In the genomic region with DNA sequence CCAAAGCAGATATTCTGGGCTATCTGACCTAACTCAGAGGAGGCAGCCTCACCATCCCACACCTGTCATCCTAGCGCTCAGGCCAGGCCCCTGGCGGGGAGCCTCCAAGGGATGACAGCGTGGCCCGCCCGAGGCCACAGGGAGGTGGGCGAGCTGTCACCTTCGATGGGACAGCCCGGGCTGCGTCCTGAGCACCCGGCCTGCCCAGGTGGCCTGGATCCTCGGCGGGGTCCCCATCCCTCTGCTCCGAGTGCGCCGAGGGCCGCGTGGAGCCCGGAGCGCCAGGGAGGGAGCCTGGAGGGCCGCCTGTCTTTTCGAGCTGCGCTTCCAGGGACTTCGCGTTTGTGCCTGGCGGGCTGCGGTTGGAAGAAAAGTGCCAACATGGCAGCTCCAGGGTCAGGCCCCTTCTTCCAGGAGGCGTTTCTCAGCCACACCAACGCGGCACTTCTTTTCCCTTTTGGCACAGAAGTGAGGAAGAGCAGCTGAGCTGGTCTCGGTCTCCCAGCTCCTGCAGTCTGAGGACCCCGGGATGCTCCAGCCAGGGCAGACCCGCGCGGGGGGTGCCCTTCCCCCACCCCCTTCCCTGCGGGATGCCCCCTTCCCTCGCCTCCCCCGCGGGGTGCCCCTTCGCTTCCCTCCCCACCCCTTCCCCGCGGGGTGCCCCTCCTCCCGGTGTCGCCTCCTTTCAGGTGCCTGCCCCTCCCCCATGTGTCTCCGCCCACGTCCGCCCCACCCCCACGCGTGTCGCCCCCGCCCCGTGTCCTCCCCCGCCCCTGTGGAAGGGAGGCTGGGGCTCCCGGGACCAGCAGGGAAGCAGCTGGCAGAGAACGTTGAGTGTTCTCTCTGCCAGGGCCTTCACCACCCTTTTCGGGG, we compare ENCODE assay signal across 8 cellular contexts. TPM values are rescaled to one million over a fixed set of nuclear protein-coding genes. Genes with fewer than 3 reads are reported as not detected.
DNase-seq lines count a peak whose midpoint lies in the region; ATAC-seq and TF ChIP-seq lines count a peak whose summit lies in the region.

No MANE protein-coding gene starts in this region.

- intact Hi-C loops in naive thymus-derived CD4-positive, alpha-beta T cell (cut with micrococcal nuclease) = loop anchor here (1.0 to 2.0 kb wide), 4 partner anchors 28 to 254 kb away; a partner anchor contains a TSS
- intact Hi-C loops in upper lobe of right lung (cut with DNase I) = no loop called here

- H3K27ac Mint-ChIP-seq in naive thymus-derived CD4-positive, alpha-beta T cell = peak overlapping the region; percentile 53 to 97 (median 93)

- peaks cover 0 to 20% (median 0%) of the 10 kb centered on the region in 5 donors for H3K27me3 Mint-ChIP-seq in naive thymus-derived CD4-positive, alpha-beta T cell

- DNase-seq in SIG-M5 treated with dmso at 0.1 percent for 504 hours (lab: John Stamatoyannopoulos, UW; ENCODE audit: unreplicated experiment) (peak; percentile 68), SIG-M5 (lab: John Stamatoyannopoulos, UW) (no peak), HT-29 (ENCODE audit: low spot score) (peak; percentile 79), upper lobe of right lung (peak; percentile 91), superior temporal gyrus (ENCODE audit: extremely low spot score) (no peak)
- DNase-seq in activated CD8-positive, alpha-beta memory T cell treated with anti-CD3 and anti-CD28 coated beads, Interleukin-2, amount 50 U/mL, for 4 hours = peak; percentile 49
- peak in 7 of 9 donors; percentile 8 to 45 (median 27) for DNase-seq in naive thymus-derived CD4-positive, alpha-beta T cell

- peaks cover 9 to 25% (median 20%) of the 10 kb centered on the region in 7 donors for H3K4me1 Mint-ChIP-seq in naive thymus-derived CD4-positive, alpha-beta T cell

- POLR2A ChIA-PET in naive thymus-derived CD4-positive, alpha-beta T cell (lab: Charles Lee) = interaction anchor here (1.0 to 1.1 kb wide), 3 partner anchors 9 to 42 kb away, joined by 3 to 10 read pairs (median 4); a partner anchor contains a TSS

- H3K4me3 Mint-ChIP-seq in naive thymus-derived CD4-positive, alpha-beta T cell = peak overlapping the region; percentile 83 to 96 (median 93)

- peak; percentile 72 for ATAC-seq in esophagus mucosa
- ATAC-seq in naive thymus-derived CD4-positive, alpha-beta T cell = peak; percentile 54
- peak; percentile 89 for ATAC-seq in upper lobe of right lung

- CTCF ChIA-PET in naive thymus-derived CD4-positive, alpha-beta T cell (lab: Charles Lee) = interaction anchor here (0.8 kb wide), 1 partner anchor 9 kb away, joined by 3 read pairs; no protein-coding TSS in a partner anchor

- no peaks in the 10 kb centered on the region for H3K36me3 Mint-ChIP-seq in naive thymus-derived CD4-positive, alpha-beta T cell

- H3K4me3 ChIP-seq in naive thymus-derived CD4-positive, alpha-beta T cell (ENCODE audit: low read length) = peak overlapping the region; percentile 71
- peak overlapping the region; percentile 68 for H3K4me3 ChIP-seq in upper lobe of right lung

- no peaks in the 10 kb centered on the region for H3K36me3 ChIP-seq in naive thymus-derived CD4-positive, alpha-beta T cell (ENCODE audit: control insufficient read depth in 2 of 3, insufficient read depth in 3 of 3, low read length in 3 of 3)
- H3K36me3 ChIP-seq in upper lobe of right lung = no peaks in the 10 kb centered on the region

- no peaks in the 10 kb centered on the region for H3K27me3 ChIP-seq in naive thymus-derived CD4-positive, alpha-beta T cell (ENCODE audit: control insufficient read depth in 2 of 2, insufficient read depth in 2 of 2, low read length in 2 of 2)
- H3K27me3 ChIP-seq in upper lobe of right lung = no peaks in the 10 kb centered on the region

- H3K27ac ChIP-seq in naive thymus-derived CD4-positive, alpha-beta T cell (ENCODE audit: low read depth, low read length) = peak overlapping the region; percentile 67
- peak overlapping the region; percentile 78 for H3K27ac ChIP-seq in upper lobe of right lung

- no peak for TF ChIP-seq CTCF in upper lobe of right lung (IDR thresholded peaks at IDR 0.05)

- no peaks in the 10 kb centered on the region for H3K9me3 ChIP-seq in naive thymus-derived CD4-positive, alpha-beta T cell (ENCODE audit: control insufficient read depth in 2 of 3, low read length in 3 of 3)
- no peaks in the 10 kb centered on the region for H3K9me3 ChIP-seq in upper lobe of right lung

- no peaks in the 10 kb centered on the region for H3K9me3 Mint-ChIP-seq in naive thymus-derived CD4-positive, alpha-beta T cell

- H3K4me1 ChIP-seq in naive thymus-derived CD4-positive, alpha-beta T cell (ENCODE audit: control insufficient read depth in 2 of 2, insufficient read depth in 2 of 2, low read length in 2 of 2) = peaks cover 0 to 9% of the 10 kb centered on the region in 2 donors
- peaks cover 5% of the 10 kb centered on the region for H3K4me1 ChIP-seq in upper lobe of right lung

RNA-seq across cellular contexts. Expression of a gene that starts 42.3 kb away (rescaled TPM):
- total RNA-seq in HT-29 (2014; rRNA removed; shearing (Covaris generic)) = 0.29 and 0.43 TPM in 2 replicates
- total RNA-seq in esophagus mucosa = 1.5 TPM
- total RNA-seq in naive thymus-derived CD4-positive, alpha-beta T cell = under 1 TPM in 3 of 5 experiments, not detected in 2; 0.05 to 0.17 (median 0.08) TPM
- under 1 TPM in 1 of 2 donors, not detected in 1; 0.06 TPM for polyA plus RNA-seq in naive thymus-derived CD4-positive, alpha-beta T cell
- not detected for total RNA-seq in upper lobe of right lung

Comparison
In these comparisons a context has a peak if more than half of its experiments do, and no peak if none do; other contexts are left out.
1. DNase-seq: peak in SIG-M5 treated with dmso at 0.1 percent for 504 hours (single experiment), HT-29 (single experiment), activated CD8-positive, alpha-beta memory T cell treated with anti-CD3 and anti-CD28 coated beads, Interleukin-2, amount 50 U/mL, for 4 hours (single experiment), naive thymus-derived CD4-positive, alpha-beta T cell (7 of 9) and upper lobe of right lung (single experiment); none in SIG-M5 (single experiment) and superior temporal gyrus (single experiment).
2. Peak in every context shown above with its lines, with median percentiles within 50 percentile points of each other: ATAC-seq.